Comparison of ENCODE assay signal across 8 cellular contexts in the genomic region with DNA sequence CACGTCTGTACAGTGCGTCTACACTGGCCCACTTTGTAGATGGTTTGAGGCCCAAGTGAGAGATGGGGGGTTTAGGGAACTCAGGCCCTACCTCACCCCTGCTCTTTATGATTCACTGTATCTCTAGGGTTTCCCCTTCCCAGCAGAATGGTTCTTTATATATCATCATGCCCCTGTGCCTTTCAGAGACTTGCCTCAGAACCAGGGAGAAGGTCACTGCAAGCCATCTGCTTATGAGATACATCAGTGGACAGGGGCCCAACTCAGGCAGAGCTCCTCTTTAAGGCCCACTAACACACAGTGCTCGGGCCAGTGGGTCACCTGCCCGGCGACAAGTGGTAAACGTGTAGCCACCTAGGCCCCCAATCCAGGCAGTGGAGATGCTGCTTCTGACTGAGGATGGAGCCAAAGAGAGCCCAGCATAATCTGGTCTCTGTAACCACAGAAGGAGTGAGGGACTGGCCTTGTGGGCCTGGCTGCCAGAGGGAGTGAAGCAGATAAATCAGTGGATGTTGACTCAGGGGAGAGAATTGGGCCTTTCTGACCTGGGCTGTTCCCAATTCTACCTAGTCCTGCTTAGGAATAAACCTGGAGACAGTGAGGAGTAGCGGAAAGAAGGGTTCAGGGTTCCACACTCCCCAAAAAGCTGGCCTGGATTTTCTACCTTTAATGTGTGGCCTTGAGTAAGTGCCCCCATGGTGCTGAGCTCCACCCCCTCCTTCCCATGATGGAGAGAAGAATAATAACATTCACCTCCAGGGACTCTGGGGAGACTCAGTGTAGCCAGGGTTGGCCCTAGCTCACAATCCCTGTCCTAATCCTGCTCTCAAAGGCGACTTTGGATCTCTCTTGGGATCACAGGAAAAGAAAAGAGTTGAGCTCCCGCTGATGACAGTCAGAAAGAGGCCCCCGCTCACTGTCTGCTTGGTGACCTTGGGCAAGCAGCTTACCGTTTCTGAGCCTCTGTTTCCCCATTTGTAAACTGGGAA. TPM values are rescaled to one million over a fixed set of nuclear protein-coding genes. Genes with fewer than 3 reads are reported as not detected.
A peak's percentile ranks its signal among the peaks of the same experiment; 100 is the strongest.
DNase-seq lines count a peak whose midpoint lies in the region; ATAC-seq and TF ChIP-seq lines count a peak whose summit lies in the region.

No MANE protein-coding gene starts in this region.

- H3K9me3 Mint-ChIP-seq in IgD-negative memory B cell (no peaks in the 10 kb centered on the region), chondrocyte (ENCODE audit: low read depth) (no peaks in the 10 kb centered on the region), natural killer cell (no peaks in the 10 kb centered on the region)

- H3K27ac Mint-ChIP-seq in IgD-negative memory B cell = peak overlapping the region; percentile 100
- peak overlapping the region; percentile 99 for H3K27ac Mint-ChIP-seq in chondrocyte (ENCODE audit: unreplicated experiment)
- peak overlapping the region; percentile 98 to 99 for H3K27ac Mint-ChIP-seq in natural killer cell

- H3K36me3 Mint-ChIP-seq in IgD-negative memory B cell = peaks cover 14% of the 10 kb centered on the region
- H3K36me3 Mint-ChIP-seq in chondrocyte (ENCODE audit: low read depth) = peaks cover 17% of the 10 kb centered on the region
- H3K36me3 Mint-ChIP-seq in natural killer cell = peaks cover 6% of the 10 kb centered on the region

- H3K4me1 Mint-ChIP-seq in IgD-negative memory B cell (peaks cover 27 to 40% (median 30%) of the 10 kb centered on the region in 3 donors), chondrocyte (ENCODE audit: low read depth) (peaks cover 71% of the 10 kb centered on the region), natural killer cell (peaks cover 62 to 87% of the 10 kb centered on the region in 2 donors)

- DNase-seq in A172 (ENCODE audit: low spot score) (peak; percentile 40), chondrocyte (ENCODE audit: low spot score) (no peak), natural killer cell (peak; percentile 5), NCI-H1694 (lab: John Stamatoyannopoulos, UW) (no peak)
- no peak for DNase-seq in stimulated activated CD4-positive, alpha-beta T cell treated with anti-CD3 and anti-CD28 coated beads, Interleukin-15, amount 100 ng/mL, for 24 hours

- intact Hi-C loops in natural killer cell (cut with micrococcal nuclease) = loop anchor here (2.0 kb wide), 4 partner anchors 59 to 283 kb away; a partner anchor contains a TSS

- H3K4me3 Mint-ChIP-seq in IgD-negative memory B cell = peak overlapping the region in 3 of 4 donors; percentile 39 to 70 (median 66)
- H3K4me3 Mint-ChIP-seq in chondrocyte (ENCODE audit: unreplicated experiment) = peak overlapping the region; percentile 71
- H3K4me3 Mint-ChIP-seq in natural killer cell = peak overlapping the region; percentile 37

- TF ChIP-seq CTCF in chondrocyte (IDR thresholded peaks at IDR 0.05) = no peak
- no peak for TF ChIP-seq CTCF in natural killer cell (IDR thresholded peaks at IDR 0.05)

- no peak for ATAC-seq in natural killer cell
- ATAC-seq in HG03095 (IDR thresholded peaks at IDR 0.05; ENCODE audit: unreplicated experiment) = no peak
- no peak for ATAC-seq in HG03457 (IDR thresholded peaks at IDR 0.05; ENCODE audit: unreplicated experiment)

- H3K27me3 Mint-ChIP-seq in IgD-negative memory B cell (no peaks in the 10 kb centered on the region), chondrocyte (ENCODE audit: low read depth) (no peaks in the 10 kb centered on the region), natural killer cell (ENCODE audit: low read depth in 2 of 2) (no peaks in the 10 kb centered on the region)

RNA-seq across cellular contexts. Expression of a gene that starts 2.8 kb away (rescaled TPM):
- total RNA-seq in A172 (2014; rRNA removed; shearing (Covaris generic)) = 42.5 and 58.2 TPM in 2 replicates
- 705 TPM for polyA plus RNA-seq in IgD-negative memory B cell
- total RNA-seq in chondrocyte (91.5 to 171 TPM (median 150 TPM) in 3 replicates), natural killer cell (1,000 to 10,000 TPM; 1,579 to 2,725 (median 2,168) TPM)

Comparison
In these comparisons a context has a peak if more than half of its experiments do, and no peak if none do; other contexts are left out.
1. DNase-seq: peak in A172 (single experiment) and natural killer cell (single experiment); none in chondrocyte (single experiment), NCI-H1694 (single experiment) and stimulated activated CD4-positive, alpha-beta T cell treated with anti-CD3 and anti-CD28 coated beads, Interleukin-15, amount 100 ng/mL, for 24 hours (single experiment).
2. Peak in every context shown above with its lines, with median percentiles within 50 percentile points of each other: H3K27ac Mint-ChIP-seq and H3K4me3 Mint-ChIP-seq.